Comparison of ENCODE assay signal across 8 cellular contexts in the genomic region with DNA sequence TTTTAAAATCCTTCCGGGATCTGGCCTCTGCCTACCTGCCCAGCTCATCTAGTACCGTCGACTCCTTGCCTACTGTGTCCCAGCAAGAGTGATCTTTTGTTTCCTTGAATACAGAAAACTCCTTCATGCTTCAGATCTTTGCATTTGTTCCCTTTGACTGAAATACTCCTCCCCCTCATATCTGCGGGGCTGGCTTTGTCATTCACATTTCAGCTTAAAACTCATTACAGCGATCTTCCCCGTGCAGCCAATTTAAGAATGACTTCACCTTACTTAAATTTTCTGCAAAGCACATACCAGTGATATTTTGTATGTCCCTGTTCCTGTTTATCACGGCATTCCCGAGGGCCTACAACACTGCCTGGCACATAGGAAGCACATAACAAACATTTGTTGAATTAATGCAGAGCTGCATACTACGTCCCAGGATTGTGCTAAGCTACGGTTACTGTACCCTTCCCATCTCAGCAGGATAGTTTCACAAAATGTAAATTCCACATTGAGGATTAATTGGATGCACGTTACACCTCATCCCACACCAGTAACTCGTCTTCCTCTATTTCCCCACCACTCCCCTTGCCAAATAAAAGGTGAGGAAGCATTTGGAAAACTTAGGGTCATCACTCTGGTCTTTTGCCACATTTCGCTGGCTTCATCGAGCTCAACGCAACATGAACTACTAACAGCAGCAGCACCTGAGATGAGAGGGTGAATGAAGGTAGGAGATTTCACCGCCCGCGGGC. TPM values are rescaled to one million over a fixed set of nuclear protein-coding genes. Genes with fewer than 3 reads are reported as not detected.
DNase-seq lines count a peak whose midpoint lies in the region; ATAC-seq and TF ChIP-seq lines count a peak whose summit lies in the region.

No MANE protein-coding gene starts in this region.

- H3K36me3 ChIP-seq in kidney epithelial cell (ENCODE audit: control insufficient read depth, insufficient read depth, low read length) (no peaks in the 10 kb centered on the region), stomach (peaks cover 0 to 4% (median 0%) of the 10 kb centered on the region in 4 donors)

- no peak for ATAC-seq in HG03460 (IDR thresholded peaks at IDR 0.05; ENCODE audit: unreplicated experiment)

- peak overlapping the region; percentile 82 for H3K4me3 Mint-ChIP-seq in activated T-helper 2 cell treated with anti-CD3 and anti-CD28 coated beads, Interferon-gamma antibody, Interleukin-2, Interleukin-4, amounts not matched to agents 10 μg/mL and 5 μg/mL and 100 μg/mL, durations not matched to agents 14 hours and 24 hours and 36 hours (ENCODE audit: low read depth)

- peaks cover 1% of the 10 kb centered on the region for H3K27me3 Mint-ChIP-seq in activated T-helper 2 cell treated with anti-CD3 and anti-CD28 coated beads, Interferon-gamma antibody, Interleukin-2, Interleukin-4, amounts not matched to agents 10 μg/mL and 5 μg/mL and 100 μg/mL, durations not matched to agents 14 hours and 24 hours and 36 hours (ENCODE audit: low read depth)

- no peaks in the 10 kb centered on the region for H3K9me3 ChIP-seq in stomach

- TF ChIP-seq POLR2A in stomach (IDR thresholded peaks at IDR 0.05), result no peak

- no peaks in the 10 kb centered on the region for H3K9me3 Mint-ChIP-seq in activated T-helper 2 cell treated with anti-CD3 and anti-CD28 coated beads, Interferon-gamma antibody, Interleukin-2, Interleukin-4, amounts not matched to agents 10 μg/mL and 5 μg/mL and 100 μg/mL, durations not matched to agents 14 hours and 24 hours and 36 hours

- H3K4me1 ChIP-seq in stomach, result peaks cover 32 to 42% (median 36%) of the 10 kb centered on the region in 4 donors

- TF ChIP-seq EP300 in stomach (IDR thresholded peaks at IDR 0.05), result no peak

- WGBS in stomach, 5 donors, result 31 to 33% (median 32%) methylated on average over 17 to 18 of the region's 18 CpGs

- H3K27ac ChIP-seq in stomach, result peak overlapping the region; percentile 47 to 97 (median 97)

- no peak for TF ChIP-seq CTCF in kidney epithelial cell (IDR thresholded peaks at IDR 0.05; ENCODE audit: insufficient read depth, low read length, poor library complexity, severe bottlenecking)
- no peak for TF ChIP-seq CTCF in stomach (IDR thresholded peaks at IDR 0.05)

- peak overlapping the region; percentile 71 for H3K27ac Mint-ChIP-seq in activated T-helper 2 cell treated with anti-CD3 and anti-CD28 coated beads, Interferon-gamma antibody, Interleukin-2, Interleukin-4, amounts not matched to agents 10 μg/mL and 5 μg/mL and 100 μg/mL, durations not matched to agents 14 hours and 24 hours and 36 hours

- intact Hi-C loops in activated T-helper 2 cell treated with anti-CD3 and anti-CD28 coated beads, Interferon-gamma antibody, Interleukin-2, Interleukin-4, amounts not matched to agents 10 μg/mL and 5 μg/mL and 100 μg/mL, durations not matched to agents 14 hours and 24 hours and 36 hours (cut with micrococcal nuclease), result loop anchor here (1.0 to 5.0 kb wide), 8 partner anchors 52 to 801 kb away; partner anchors contain the start of genes AKT3 and COX20
- intact Hi-C loops in stomach (cut with DNase I; ENCODE audit: low total_unique reads), result no loop called here

- DNase-seq in NOMO-1 treated with DMSO at 0.1 percent for 48 hours (lab: John Stamatoyannopoulos, UW; ENCODE audit: unreplicated experiment) (peak; percentile 33), NOMO-1 treated with dmso at 0.1 percent for 144 hours (lab: John Stamatoyannopoulos, UW; ENCODE audit: unreplicated experiment) (no peak), kidney epithelial cell (ENCODE audit: low read depth) (no peak), stomach (no peak), NCI-H1105 treated with DMSO at 0.1 percent for 48 hours (lab: John Stamatoyannopoulos, UW) (no peak), hepatic stellate cell (ENCODE audit: low spot score) (no peak)
- no peak for DNase-seq in activated T-helper 2 cell treated with anti-CD3 and anti-CD28 coated beads, Interferon-gamma antibody, Interleukin-2, Interleukin-4, amounts not matched to agents 10 μg/mL and 5 μg/mL and 100 μg/mL, durations not matched to agents 14 hours and 24 hours and 36 hours (ENCODE audit: low spot score)

- H3K4me3 ChIP-seq in kidney epithelial cell (ENCODE audit: low read depth, low read length) (peak overlapping the region; percentile 49), stomach (peak overlapping the region; percentile 65 to 80 (median 74))

- peaks cover 10% of the 10 kb centered on the region for H3K36me3 Mint-ChIP-seq in activated T-helper 2 cell treated with anti-CD3 and anti-CD28 coated beads, Interferon-gamma antibody, Interleukin-2, Interleukin-4, amounts not matched to agents 10 μg/mL and 5 μg/mL and 100 μg/mL, durations not matched to agents 14 hours and 24 hours and 36 hours (ENCODE audit: low read depth)

- H3K27me3 ChIP-seq in kidney epithelial cell (ENCODE audit: control insufficient read depth, insufficient read depth, low read length), result no peaks in the 10 kb centered on the region
- no peaks in the 10 kb centered on the region for H3K27me3 ChIP-seq in stomach

- peaks cover 13% of the 10 kb centered on the region for H3K4me1 Mint-ChIP-seq in activated T-helper 2 cell treated with anti-CD3 and anti-CD28 coated beads, Interferon-gamma antibody, Interleukin-2, Interleukin-4, amounts not matched to agents 10 μg/mL and 5 μg/mL and 100 μg/mL, durations not matched to agents 14 hours and 24 hours and 36 hours (ENCODE audit: low read depth)

RNA-seq across cellular contexts. Expression of gene DESI2, which starts 0.8 kb away (rescaled TPM):
- total RNA-seq in activated T-helper 2 cell treated with anti-CD3 and anti-CD28 coated beads, Interferon-gamma antibody, Interleukin-2, Interleukin-4, amounts not matched to agents 10 μg/mL and 5 μg/mL and 100 μg/mL, durations not matched to agents 14 hours and 24 hours and 36 hours, result 27.4 TPM in 2 replicates
- total RNA-seq in kidney epithelial cell (53.2 and 55.0 TPM in 2 replicates), stomach (10 to 100 TPM in 3 of 5 donors, 1 to 10 TPM in 2; 3.5 to 74.7 (median 15.6) TPM)
- 10 to 100 TPM in 2 of 3 donors, 1 to 10 TPM in 1; 9.8 to 29.2 (median 22.4) TPM for polyA plus RNA-seq in stomach
